Comparison of ENCODE assay signal across 8 cellular contexts in genomic region chrX:12974217-12974796, GRCh38. TPM values are rescaled to one million over a fixed set of nuclear protein-coding genes. Genes with fewer than 3 reads are reported as not detected.
A peak's percentile ranks its signal among the peaks of the same experiment; 100 is the strongest.
DNase-seq lines count a peak whose midpoint lies in the region; ATAC-seq and TF ChIP-seq lines count a peak whose summit lies in the region.

No MANE protein-coding gene starts in this region.

- TF ChIP-seq CTCF in fibroblast of the aortic adventitia (IDR thresholded peaks at IDR 0.05; ENCODE audit: insufficient read depth, low read length) = no peak
- TF ChIP-seq CTCF in nephron progenitor cell (IDR thresholded peaks at IDR 0.05) = no peak

- intact Hi-C loops in activated T-helper 2 cell treated with anti-CD3 and anti-CD28 coated beads, Interferon-gamma antibody, Interleukin-2, Interleukin-4, amounts not matched to agents 10 μg/mL and 5 μg/mL and 100 μg/mL, durations not matched to agents 14 hours and 24 hours and 36 hours (cut with micrococcal nuclease) = no loop called here
- intact Hi-C loops in aorta (cut with DNase I) = loop anchor here (5.0 to 10.0 kb wide), 3 partner anchors 400 to 513 kb away; no protein-coding TSS in a partner anchor

- peak overlapping the region in 1 of 2 donors; percentile 95 for H3K27ac ChIP-seq in aorta (ENCODE audit: low read depth in 1 of 2, low read length in 2 of 2)

- peaks cover 50% of the 10 kb centered on the region for H3K36me3 Mint-ChIP-seq in activated T-helper 2 cell treated with anti-CD3 and anti-CD28 coated beads, Interferon-gamma antibody, Interleukin-2, Interleukin-4, amounts not matched to agents 10 μg/mL and 5 μg/mL and 100 μg/mL, durations not matched to agents 14 hours and 24 hours and 36 hours (ENCODE audit: low read depth)
- peaks cover 19% of the 10 kb centered on the region for H3K36me3 Mint-ChIP-seq in nephron progenitor cell (ENCODE audit: low read depth)

- H3K27ac Mint-ChIP-seq in activated T-helper 2 cell treated with anti-CD3 and anti-CD28 coated beads, Interferon-gamma antibody, Interleukin-2, Interleukin-4, amounts not matched to agents 10 μg/mL and 5 μg/mL and 100 μg/mL, durations not matched to agents 14 hours and 24 hours and 36 hours = peak overlapping the region; percentile 95
- H3K27ac Mint-ChIP-seq in nephron progenitor cell = peak overlapping the region; percentile 99

- no peaks in the 10 kb centered on the region for H3K9me3 ChIP-seq in aorta (ENCODE audit: control insufficient read depth, low read length)

- H3K4me3 ChIP-seq in fibroblast of the aortic adventitia (ENCODE audit: low read depth, low read length) (peak overlapping the region; percentile 80), aorta (ENCODE audit: low read length in 2 of 2) (peak overlapping the region; percentile 33 to 94)

- peak overlapping the region; percentile 96 for H3K4me3 Mint-ChIP-seq in activated T-helper 2 cell treated with anti-CD3 and anti-CD28 coated beads, Interferon-gamma antibody, Interleukin-2, Interleukin-4, amounts not matched to agents 10 μg/mL and 5 μg/mL and 100 μg/mL, durations not matched to agents 14 hours and 24 hours and 36 hours (ENCODE audit: low read depth)
- H3K4me3 Mint-ChIP-seq in nephron progenitor cell = peak overlapping the region; percentile 97

- no peaks in the 10 kb centered on the region for H3K36me3 ChIP-seq in aorta (ENCODE audit: control insufficient read depth in 1 of 2, insufficient read depth in 2 of 2, low read length in 1 of 2)

- H3K4me1 Mint-ChIP-seq in activated T-helper 2 cell treated with anti-CD3 and anti-CD28 coated beads, Interferon-gamma antibody, Interleukin-2, Interleukin-4, amounts not matched to agents 10 μg/mL and 5 μg/mL and 100 μg/mL, durations not matched to agents 14 hours and 24 hours and 36 hours (ENCODE audit: low read depth) = peaks cover 35% of the 10 kb centered on the region
- H3K4me1 Mint-ChIP-seq in nephron progenitor cell = peaks cover 56% of the 10 kb centered on the region

- 0 to 16% methylated on average over 14 of the region's 14 CpGs for WGBS in aorta, 2 donors

- no peaks in the 10 kb centered on the region for H3K9me3 Mint-ChIP-seq in activated T-helper 2 cell treated with anti-CD3 and anti-CD28 coated beads, Interferon-gamma antibody, Interleukin-2, Interleukin-4, amounts not matched to agents 10 μg/mL and 5 μg/mL and 100 μg/mL, durations not matched to agents 14 hours and 24 hours and 36 hours
- peaks cover 57% of the 10 kb centered on the region for H3K9me3 Mint-ChIP-seq in nephron progenitor cell

- no peaks in the 10 kb centered on the region for H3K27me3 Mint-ChIP-seq in activated T-helper 2 cell treated with anti-CD3 and anti-CD28 coated beads, Interferon-gamma antibody, Interleukin-2, Interleukin-4, amounts not matched to agents 10 μg/mL and 5 μg/mL and 100 μg/mL, durations not matched to agents 14 hours and 24 hours and 36 hours (ENCODE audit: low read depth)
- H3K27me3 Mint-ChIP-seq in nephron progenitor cell (ENCODE audit: low read depth, poor library complexity) = peaks cover 7% of the 10 kb centered on the region

- ATAC-seq in GM19372 (IDR thresholded peaks at IDR 0.05; ENCODE audit: low read depth, unreplicated experiment) = peak; percentile 9
- ATAC-seq in aorta (ENCODE audit: low FRiP score) = peak; percentile 69
- ATAC-seq in HG03139 (IDR thresholded peaks at IDR 0.05; ENCODE audit: unreplicated experiment) = no peak

- H3K27me3 ChIP-seq in aorta (ENCODE audit: control insufficient read depth in 1 of 2, insufficient read depth in 2 of 2, low read length in 1 of 2) = no peaks in the 10 kb centered on the region

- DNase-seq in NCI-H2227 treated with DMSO at 0.1 percent for 48 hours (lab: John Stamatoyannopoulos, UW) (peak; percentile 79), fibroblast of the aortic adventitia (ENCODE audit: low read depth) (peak; percentile 83), nephron progenitor cell (peak; percentile 36), aorta (peak; percentile 81 to 87), cortex of kidney (lab: John Stamatoyannopoulos, UW) (no peak)
- DNase-seq in activated T-helper 2 cell treated with anti-CD3 and anti-CD28 coated beads, Interferon-gamma antibody, Interleukin-2, Interleukin-4, amounts not matched to agents 10 μg/mL and 5 μg/mL and 100 μg/mL, durations not matched to agents 14 hours and 24 hours and 36 hours (ENCODE audit: low spot score) = peak; percentile 53

- peaks cover 0 to 2% of the 10 kb centered on the region in 2 donors for H3K4me1 ChIP-seq in aorta (ENCODE audit: control insufficient read depth in 1 of 2, insufficient read depth in 2 of 2, low read length in 2 of 2)

RNA-seq across cellular contexts. Expression of gene TMSB4X, which starts 0.6 kb away (rescaled TPM):
- 7,759 and 7,983 TPM in 2 replicates for total RNA-seq in activated T-helper 2 cell treated with anti-CD3 and anti-CD28 coated beads, Interferon-gamma antibody, Interleukin-2, Interleukin-4, amounts not matched to agents 10 μg/mL and 5 μg/mL and 100 μg/mL, durations not matched to agents 14 hours and 24 hours and 36 hours
- 5,524 and 12,062 TPM in 2 replicates for total RNA-seq in fibroblast of the aortic adventitia (ENCODE audit: low replicate concordance)
- total RNA-seq in aorta = 1,000 to 10,000 TPM; 2,762 to 3,390 TPM
- over 10,000 TPM in 1 of 2 donors, 1,000 to 10,000 TPM in 1; 8,938 to 17,543 TPM for polyA plus RNA-seq in aorta
